Comparison of ENCODE assay signal across 15 cellular contexts in the genomic region with DNA sequence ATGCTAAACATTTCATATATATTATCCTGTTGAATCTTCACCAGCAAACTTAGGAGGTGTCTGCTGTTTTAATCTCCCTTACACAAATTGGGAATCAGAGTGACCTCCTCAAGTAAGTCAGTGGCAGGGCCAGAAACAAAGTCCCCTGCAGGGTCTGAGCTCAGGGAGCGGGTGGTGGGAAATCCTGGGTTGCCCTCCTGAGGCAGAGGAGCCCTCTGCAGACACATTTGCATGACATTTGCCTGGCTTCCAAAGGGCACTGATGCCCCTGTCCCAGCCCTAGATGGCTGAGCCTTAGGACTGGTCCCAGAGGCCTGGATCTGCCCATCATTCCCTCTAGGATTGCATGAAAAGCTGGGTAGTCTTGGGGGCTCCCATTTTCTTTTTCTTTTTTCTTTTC. TPM values are rescaled to one million over a fixed set of nuclear protein-coding genes. Genes with fewer than 3 reads are reported as not detected.
DNase-seq lines count a peak whose midpoint lies in the region; ATAC-seq and TF ChIP-seq lines count a peak whose summit lies in the region.
"Had no signal": no experiment of that assay in that cellular context is flagged by ENCODE, and none has a peak within 500 bp of the region (broad histone marks: within the 10 kb centered on the region; RNA-seq: fewer than 3 reads in every experiment).

No MANE protein-coding gene starts in this region.

- H3K27ac ChIP-seq in cardiac muscle cell, result peak overlapping the region; percentile 91
- peak overlapping the region; percentile 86 to 95 for H3K27ac ChIP-seq in right atrium auricular region
- H3K27ac ChIP-seq in endodermal cell (ENCODE audit: low read depth, low read length), result no peak overlapping the region
- H3K27ac ChIP-seq: BLaER1 treated with 17β-estradiol and CSF1 and Interleukin-3, amounts not matched to agents 10 nM and 100 nM had no signal

- no peak overlapping the region for H3K4me3 Mint-ChIP-seq in endodermal cell
- H3K4me3 Mint-ChIP-seq: CD8-positive, alpha-beta T cell had no signal

- H3K36me3 ChIP-seq in cardiac muscle cell (no peaks in the 10 kb centered on the region), right atrium auricular region (no peaks in the 10 kb centered on the region), endodermal cell (ENCODE audit: control insufficient read depth, insufficient read depth, low read length) (no peaks in the 10 kb centered on the region)
- H3K36me3 ChIP-seq: BLaER1 treated with 17β-estradiol and CSF1 and Interleukin-3, amounts not matched to agents 10 nM and 100 nM; HAP-1 had no signal

- no peaks in the 10 kb centered on the region for H3K9me3 ChIP-seq in cardiac muscle cell (ENCODE audit: low read depth)
- no peaks in the 10 kb centered on the region for H3K9me3 ChIP-seq in right atrium auricular region
- H3K9me3 ChIP-seq in endodermal cell (ENCODE audit: control insufficient read depth, low read length), result no peaks in the 10 kb centered on the region
- H3K9me3 ChIP-seq: BLaER1 treated with 17β-estradiol and CSF1 and Interleukin-3, amounts not matched to agents 10 nM and 100 nM; HAP-1 had no signal

- WGBS in endodermal cell (ENCODE audit: insufficient coverage in 1 of 2, insufficient read length in 1 of 2), 2 experiments, result 88 to 100% methylated on average over 1 of the region's 1 CpG

- H3K9me3 Mint-ChIP-seq in endodermal cell, result no peaks in the 10 kb centered on the region
- H3K9me3 Mint-ChIP-seq: CD8-positive, alpha-beta T cell had no signal

- no peak for ATAC-seq in left cardiac atrium
- no peak for ATAC-seq in GM18502 (IDR thresholded peaks at IDR 0.05; ENCODE audit: poor library complexity, unreplicated experiment)
- ATAC-seq in HG03442 (IDR thresholded peaks at IDR 0.05; ENCODE audit: unreplicated experiment), result no peak
- ATAC-seq: CD8-positive, alpha-beta T cell had no signal

- intact Hi-C loops in left cardiac atrium (cut with DNase I) (no loop called here), cardiac septum (cut with DNase I) (no loop called here)

- TF ChIP-seq CTCF in cardiac muscle cell (IDR thresholded peaks at IDR 0.05; ENCODE audit: low read depth, low read length), result no peak
- no peak for TF ChIP-seq CTCF in right atrium auricular region (IDR thresholded peaks at IDR 0.05)
- no peak for TF ChIP-seq CTCF in endodermal cell (conservative IDR thresholded peaks at IDR 0.05)

- DNase-seq in cardiac muscle cell (ENCODE audit: low read depth in 1 of 2, low spot score in 1 of 2) (no peak), left cardiac atrium (no peak), right atrium auricular region (ENCODE audit: low spot score) (no peak), cardiac septum (ENCODE audit: low spot score) (no peak), endodermal cell (peak; percentile 51)
- DNase-seq: 8988T; Calu3; CD8-positive, alpha-beta T cell; DMS79 treated with DMSO at 0.1 percent for 48 hours; GF-D8 had no signal

- no peak overlapping the region for H3K9ac ChIP-seq in endodermal cell (ENCODE audit: extremely low read depth, low read length, poor library complexity, severe bottlenecking)
- H3K9ac ChIP-seq: BLaER1 treated with 17β-estradiol and CSF1 and Interleukin-3, amounts not matched to agents 10 nM and 100 nM had no signal

- H3K4me1 ChIP-seq in cardiac muscle cell (ENCODE audit: low read depth) (peaks cover 46% of the 10 kb centered on the region), right atrium auricular region (peaks cover 0 to 51% of the 10 kb centered on the region in 2 donors), endodermal cell (ENCODE audit: control insufficient read depth, insufficient read depth, low read length) (no peaks in the 10 kb centered on the region)

- no peak overlapping the region for H3K27ac Mint-ChIP-seq in endodermal cell
- H3K27ac Mint-ChIP-seq: CD8-positive, alpha-beta T cell had no signal

- no peaks in the 10 kb centered on the region for H3K4me1 Mint-ChIP-seq in endodermal cell

- no peak overlapping the region for H3K4me3 ChIP-seq in cardiac muscle cell
- H3K4me3 ChIP-seq in right atrium auricular region, result no peak overlapping the region
- H3K4me3 ChIP-seq in endodermal cell (ENCODE audit: low read length), result no peak overlapping the region
- H3K4me3 ChIP-seq: BLaER1 treated with 17β-estradiol and CSF1 and Interleukin-3, amounts not matched to agents 10 nM and 100 nM; HAP-1 had no signal

- H3K36me3 Mint-ChIP-seq in endodermal cell (ENCODE audit: low read depth), result no peaks in the 10 kb centered on the region
- H3K36me3 Mint-ChIP-seq: CD8-positive, alpha-beta T cell had no signal

- peaks cover 11% of the 10 kb centered on the region for H3K27me3 Mint-ChIP-seq in endodermal cell (ENCODE audit: insufficient read depth)

- H3K27me3 ChIP-seq in cardiac muscle cell (no peaks in the 10 kb centered on the region), right atrium auricular region (no peaks in the 10 kb centered on the region), endodermal cell (ENCODE audit: control insufficient read depth, insufficient read depth, low read length, poor library complexity, severe bottlenecking) (no peaks in the 10 kb centered on the region)
- H3K27me3 ChIP-seq: BLaER1 treated with 17β-estradiol and CSF1 and Interleukin-3, amounts not matched to agents 10 nM and 100 nM had no signal

RNA-seq across cellular contexts. Expression of a gene that starts 2.1 kb away (rescaled TPM):
- total RNA-seq in cardiac muscle cell (19.8 and 25.9 TPM in 2 replicates), left cardiac atrium (10 to 100 TPM; 13.3 to 26.4 TPM), right atrium auricular region (10 to 100 TPM; 17.6 to 26.3 TPM), cardiac septum (13.8 TPM), endodermal cell (1 to 10 TPM; 3.5 to 5.4 TPM)
- polyA plus RNA-seq in cardiac muscle cell, result 21.9 and 26.0 TPM in 2 replicates
- polyA plus RNA-seq in endodermal cell (2013, experiment 1 of 2), result 2.8 TPM
- polyA plus RNA-seq in endodermal cell (2013, experiment 2 of 2), result 2.0 TPM

RNA-seq across cellular contexts. Expression of a gene that starts 13.3 kb away (rescaled TPM):
- total RNA-seq in cardiac muscle cell (88.8 and 111 TPM in 2 replicates), left cardiac atrium (100 to 1,000 TPM; 118 to 145 TPM), right atrium auricular region (100 to 1,000 TPM; 133 to 358 TPM), cardiac septum (77.7 TPM), endodermal cell (10 to 100 TPM in 1 of 2 donors, 1 to 10 TPM in 1; 8.0 to 10.4 TPM)
- polyA plus RNA-seq in cardiac muscle cell, result 84.0 and 97.4 TPM in 2 replicates
- polyA plus RNA-seq in endodermal cell (2013, experiment 1 of 2), result 27.7 TPM
- polyA plus RNA-seq in endodermal cell (2013, experiment 2 of 2), result 20.3 TPM
- total RNA-seq: Calu3 had no signal

RNA-seq across cellular contexts. Expression of a gene that starts 19.7 kb away (rescaled TPM):
- 1.1 and 10.0 TPM in 2 replicates for total RNA-seq in cardiac muscle cell
- 7.3 TPM in 1 of 2 replicates, not detected in the other for polyA plus RNA-seq in cardiac muscle cell
- total RNA-seq in left cardiac atrium, result not detected
- total RNA-seq in right atrium auricular region, result not detected
- total RNA-seq in cardiac septum, result not detected
- total RNA-seq in endodermal cell, result 1 to 10 TPM; 4.1 to 4.6 TPM
- 13.1 TPM for polyA plus RNA-seq in endodermal cell (2013, experiment 1 of 2)
- polyA plus RNA-seq in endodermal cell (2013, experiment 2 of 2), result 15.3 TPM
- total RNA-seq: Calu3; CD8-positive, alpha-beta T cell; HT-29 had no signal

RNA-seq across cellular contexts. Expression of a gene that starts 39.3 kb away (rescaled TPM):
- total RNA-seq in cardiac muscle cell (20.5 and 26.9 TPM in 2 replicates), left cardiac atrium (10 to 100 TPM; 20.2 to 24.4 TPM), right atrium auricular region (10 to 100 TPM; 17.6 to 26.8 TPM), cardiac septum (21.3 TPM), endodermal cell (10 to 100 TPM; 18.9 to 21.7 TPM)
- polyA plus RNA-seq in cardiac muscle cell, result 30.1 and 30.3 TPM in 2 replicates
- polyA plus RNA-seq in endodermal cell (2013, experiment 1 of 2), result 30.3 TPM
- polyA plus RNA-seq in endodermal cell (2013, experiment 2 of 2), result 28.4 TPM

RNA-seq across cellular contexts. Expression of a gene that starts 39.5 kb away (rescaled TPM):
- 29.0 and 72.0 TPM in 2 replicates for total RNA-seq in cardiac muscle cell
- 33.9 and 54.0 TPM in 2 replicates for polyA plus RNA-seq in cardiac muscle cell
- 100 to 1,000 TPM; 142 to 150 TPM for total RNA-seq in left cardiac atrium
- total RNA-seq in right atrium auricular region, result 100 to 1,000 TPM in 1 of 2 donors, 10 to 100 TPM in 1; 81.4 to 183 TPM
- 128 TPM for total RNA-seq in cardiac septum
- total RNA-seq in endodermal cell, result 10 to 100 TPM; 23.6 to 35.8 TPM
- 31.8 TPM for polyA plus RNA-seq in endodermal cell (2013, experiment 1 of 2)
- 25.8 TPM for polyA plus RNA-seq in endodermal cell (2013, experiment 2 of 2)
